Comparison of ENCODE assay signal across 8 cellular contexts in genomic region chrX:100829730-100830129, GRCh38. TPM values are rescaled to one million over a fixed set of nuclear protein-coding genes. Genes with fewer than 3 reads are reported as not detected.
DNase-seq lines count a peak whose midpoint lies in the region; ATAC-seq and TF ChIP-seq lines count a peak whose summit lies in the region.

No MANE protein-coding gene starts in this region.

- DNase-seq in CD8-positive, alpha-beta T cell: no peak
- DNase-seq in HS-5 (ENCODE audit: low read depth) (peak; percentile 46), cardiac fibroblast (ENCODE audit: low read depth in 2 of 2) (peak; percentile 14 to 81), HEK293T (ENCODE audit: extremely low spot score) (no peak), NCI-H2196 (lab: John Stamatoyannopoulos, UW; ENCODE audit: unreplicated experiment) (no peak), cardiac septum (ENCODE audit: low spot score) (no peak)
- DNase-seq in activated CD8-positive, alpha-beta memory T cell treated with anti-CD3 and anti-CD28 coated beads, Interleukin-2, amount 50 U/mL, for 48 hours: no peak

- peak overlapping the region; percentile 54 for H3K4me3 Mint-ChIP-seq in CD8-positive, alpha-beta T cell

- peaks cover 7% of the 10 kb centered on the region for H3K4me1 Mint-ChIP-seq in CD8-positive, alpha-beta T cell (ENCODE audit: low read depth)

- H3K27ac ChIP-seq in CD8-positive, alpha-beta T cell (ENCODE audit: low read depth, low read length): no peak overlapping the region

- no peaks in the 10 kb centered on the region for H3K27me3 ChIP-seq in CD8-positive, alpha-beta T cell (ENCODE audit: insufficient read depth, low read length)

- no peaks in the 10 kb centered on the region for H3K4me1 ChIP-seq in CD8-positive, alpha-beta T cell (ENCODE audit: insufficient read depth, low read length)

- no peaks in the 10 kb centered on the region for H3K9me3 Mint-ChIP-seq in CD8-positive, alpha-beta T cell

- peak; percentile 70 for ATAC-seq in CD8-positive, alpha-beta T cell
- ATAC-seq in GM21447 (IDR thresholded peaks at IDR 0.05; ENCODE audit: unreplicated experiment): peak; percentile 79

- TF ChIP-seq CTCF in CD8-positive, alpha-beta T cell (IDR thresholded peaks at IDR 0.05): no peak
- TF ChIP-seq CTCF in cardiac fibroblast (IDR thresholded peaks at IDR 0.05; ENCODE audit: low read depth, low read length): no peak

- intact Hi-C loops in CD8-positive, alpha-beta T cell (cut with DNase I, micrococcal nuclease): loop anchor here in 1 of 2 experiments (10.0 kb wide), 1 partner anchor 1105 kb away; the partner anchor contains the start of gene ZMAT1
- intact Hi-C loops in cardiac septum (cut with DNase I): no loop called here

- no peaks in the 10 kb centered on the region for H3K9me3 ChIP-seq in CD8-positive, alpha-beta T cell (ENCODE audit: low read length)

- no peak overlapping the region for H3K4me3 ChIP-seq in CD8-positive, alpha-beta T cell (ENCODE audit: low read depth, low read length)
- H3K4me3 ChIP-seq in cardiac fibroblast (replicated peaks in 1 of 2; ENCODE audit: low read depth in 2 of 2, low read length in 2 of 2): no peak overlapping the region

- peaks cover 13% of the 10 kb centered on the region for H3K36me3 ChIP-seq in CD8-positive, alpha-beta T cell (ENCODE audit: insufficient read depth, low read length)

- H3K27ac Mint-ChIP-seq in CD8-positive, alpha-beta T cell: peak overlapping the region; percentile 86

- POLR2A ChIA-PET in CD8-positive, alpha-beta T cell (lab: Charles Lee): no interaction called here
- POLR2A ChIA-PET in HEK293T (lab: Yijun Ruan, JAX): no interaction called here

- peaks cover 72% of the 10 kb centered on the region for H3K36me3 Mint-ChIP-seq in CD8-positive, alpha-beta T cell

- CTCF ChIA-PET in CD8-positive, alpha-beta T cell (lab: Charles Lee): no interaction called here
- CTCF ChIA-PET in HEK293T (lab: Yijun Ruan, JAX): no interaction called here

- no peaks in the 10 kb centered on the region for H3K27me3 Mint-ChIP-seq in CD8-positive, alpha-beta T cell (ENCODE audit: low read depth)

TF ChIP-seq in HEK293T, 16 proteins besides CTCF, POLR2A, EP300 and RAD21:
- no peak for TF ChIP-seq BHLHE40 (IDR thresholded peaks at IDR 0.05; ENCODE audit: borderline replicate concordance)
- TF ChIP-seq L3MBTL2 (conservative IDR thresholded peaks at IDR 0.05): no peak
- no peak for TF ChIP-seq FOXK2 (IDR thresholded peaks at IDR 0.05)
- no peak for TF ChIP-seq SP1 (IDR thresholded peaks at IDR 0.05)
- TF ChIP-seq PKNOX1 (IDR thresholded peaks at IDR 0.05): no peak
- TF ChIP-seq FOXA1 (IDR thresholded peaks at IDR 0.05): no peak
- no peak for TF ChIP-seq FOXM1 (IDR thresholded peaks at IDR 0.05; ENCODE audit: borderline replicate concordance)
- no peak for TF ChIP-seq ZNF384 (IDR thresholded peaks at IDR 0.05)
- TF ChIP-seq CTBP1 (IDR thresholded peaks at IDR 0.05; ENCODE audit: borderline replicate concordance): no peak
- no peak for TF ChIP-seq ARNT (IDR thresholded peaks at IDR 0.05)
- TF ChIP-seq HDGF (IDR thresholded peaks at IDR 0.05; ENCODE audit: borderline replicate concordance): no peak
- no peak for TF ChIP-seq TARDBP (IDR thresholded peaks at IDR 0.05)
- TF ChIP-seq NFRKB (IDR thresholded peaks at IDR 0.05): no peak
- no peak for TF ChIP-seq SUZ12 (IDR thresholded peaks at IDR 0.05)
- TF ChIP-seq ELF4 (IDR thresholded peaks at IDR 0.05): no peak

RNA-seq across cellular contexts. Expression of gene CSTF2, which starts 9.5 kb away (rescaled TPM):
- total RNA-seq in CD8-positive, alpha-beta T cell: 10 to 100 TPM; 10.1 to 10.6 TPM
- total RNA-seq in cardiac septum: 7.8 TPM

RNA-seq across cellular contexts. Expression of gene NOX1, which starts 44.4 kb away (rescaled TPM):
- total RNA-seq in CD8-positive, alpha-beta T cell: not detected
- total RNA-seq in cardiac septum: not detected

Comparison
In these comparisons a context has a peak if more than half of its experiments do, and no peak if none do; other contexts are left out.
1. DNase-seq: peak in HS-5 (single experiment) and cardiac fibroblast (2 of 2); none in CD8-positive, alpha-beta T cell (0 of 7), HEK293T (single experiment), NCI-H2196 (single experiment), activated CD8-positive, alpha-beta memory T cell treated with anti-CD3 and anti-CD28 coated beads, Interleukin-2, amount 50 U/mL, for 48 hours (single experiment) and cardiac septum (single experiment).